11 cellular contexts compared by ENCODE assay signal in genomic region chr5:35963381-35963843, GRCh38. TPM values are rescaled to one million over a fixed set of nuclear protein-coding genes. Genes with fewer than 3 reads are reported as not detected.
DNase-seq lines count a peak whose midpoint lies in the region; ATAC-seq and TF ChIP-seq lines count a peak whose summit lies in the region.
"Had no signal": no experiment of that assay in that cellular context is flagged by ENCODE, and none has a peak within 500 bp of the region (broad histone marks: within the 10 kb centered on the region; RNA-seq: fewer than 3 reads in every experiment).

No MANE protein-coding gene starts in this region.

- DNase-seq in AG09319 (ENCODE audit: extremely low read depth, low read depth) (no peak), GM23248 (peak; percentile 41), OCI-M1 (lab: John Stamatoyannopoulos, UW) (peak; percentile 52), foreskin fibroblast (peak; percentile 8 to 42), NCI-H1436 treated with DMSO at 0.1 percent for 48 hours (lab: John Stamatoyannopoulos, UW) (no peak), islet precursor cell (no peak), NK-92 (lab: John Stamatoyannopoulos, UW; ENCODE audit: unreplicated experiment) (no peak)
- DNase-seq: dorsolateral prefrontal cortex; stimulated activated naive CD4-positive, alpha-beta T cell had no signal

- ATAC-seq in HG02610 (IDR thresholded peaks at IDR 0.05; ENCODE audit: unreplicated experiment) = no peak

- no peaks in the 10 kb centered on the region for H3K36me3 ChIP-seq in GM23248 (ENCODE audit: low read depth)

- in situ Hi-C loops in GM23248 (cut with MboI) = no loop called here

- H3K27ac ChIP-seq in GM23248 = no peak overlapping the region
- H3K27ac ChIP-seq: dorsolateral prefrontal cortex had no signal

- no peaks in the 10 kb centered on the region for H3F3A ChIP-seq in GM23248 (ENCODE audit: insufficient read depth)

- no peak overlapping the region for H3K4me2 ChIP-seq in GM23248 (ENCODE audit: unreplicated experiment)

- H2AFZ ChIP-seq in GM23248 = peak overlapping the region; percentile 11; the same call in 1 of the 2 replicates

- WGBS in GM23248 (ENCODE audit: low coverage in 1 of 2, low lambda C conversion rate in 2 of 2, missing lambda C conversion rate in 2 of 2), 2 experiments = 25 to 31% methylated on average over 8 of the region's 8 CpGs

- H3K4me3 ChIP-seq in GM23248 (no peak overlapping the region), foreskin fibroblast (ENCODE audit: low read depth in 1 of 2, low read length in 2 of 2) (no peak overlapping the region)
- H3K4me3 ChIP-seq: dorsolateral prefrontal cortex had no signal

- no peaks in the 10 kb centered on the region for H3K9me3 ChIP-seq in GM23248 (ENCODE audit: low read depth)

- H3K79me2 ChIP-seq in GM23248 (ENCODE audit: insufficient read depth) = no peaks in the 10 kb centered on the region

- H3K27me3 ChIP-seq in GM23248 (replicated peaks; ENCODE audit: insufficient read depth) = no peaks in the 10 kb centered on the region; the same call in 1 of the 2 replicates

- H4K20me1 ChIP-seq in GM23248 (ENCODE audit: insufficient read depth) = no peaks in the 10 kb centered on the region

- no peaks in the 10 kb centered on the region for H3K9me2 ChIP-seq in GM23248 (ENCODE audit: insufficient read depth)

- TF ChIP-seq CTCF in AG09319 (IDR thresholded peaks at IDR 0.05; ENCODE audit: low read depth, low read length) (peak; percentile 30), foreskin fibroblast (IDR thresholded peaks at IDR 0.05; ENCODE audit: low read depth, low read length) (peak; percentile 47)

- no peak overlapping the region for H3K9ac ChIP-seq in GM23248

- no peaks in the 10 kb centered on the region for H3K4me1 ChIP-seq in GM23248 (ENCODE audit: insufficient read depth)

RNA-seq across cellular contexts. Expression of gene CAPSL, which starts 25.0 kb away (rescaled TPM):
- 4.5 TPM in 1 of 2 replicates, not detected in the other for total RNA-seq in GM23248 (2014; rRNA removed; shearing (Covaris generic))
- 0.19 and 0.47 TPM in 2 replicates for polyA plus RNA-seq in GM23248 (2016; fragmentation: Nextera tagmentation; extraction: Ambion mirVana)

RNA-seq across cellular contexts. Expression of gene UGT3A1, which starts 27.8 kb away (rescaled TPM):
- not detected in 2 replicates for total RNA-seq in GM23248 (2014; rRNA removed; shearing (Covaris generic))
- not detected in 2 replicates for polyA plus RNA-seq in GM23248 (2016; fragmentation: Nextera tagmentation; extraction: Ambion mirVana)
- polyA plus RNA-seq: neural cell had no signal

Comparison
In these comparisons a context has a peak if more than half of its experiments do, and no peak if none do; other contexts are left out.
1. DNase-seq: peak in GM23248 (single experiment), OCI-M1 (single experiment) and foreskin fibroblast (2 of 2); none in AG09319 (single experiment), NCI-H1436 treated with DMSO at 0.1 percent for 48 hours (single experiment), islet precursor cell (single experiment) and NK-92 (single experiment).